8 cellular contexts compared by ENCODE assay signal in the genomic region with DNA sequence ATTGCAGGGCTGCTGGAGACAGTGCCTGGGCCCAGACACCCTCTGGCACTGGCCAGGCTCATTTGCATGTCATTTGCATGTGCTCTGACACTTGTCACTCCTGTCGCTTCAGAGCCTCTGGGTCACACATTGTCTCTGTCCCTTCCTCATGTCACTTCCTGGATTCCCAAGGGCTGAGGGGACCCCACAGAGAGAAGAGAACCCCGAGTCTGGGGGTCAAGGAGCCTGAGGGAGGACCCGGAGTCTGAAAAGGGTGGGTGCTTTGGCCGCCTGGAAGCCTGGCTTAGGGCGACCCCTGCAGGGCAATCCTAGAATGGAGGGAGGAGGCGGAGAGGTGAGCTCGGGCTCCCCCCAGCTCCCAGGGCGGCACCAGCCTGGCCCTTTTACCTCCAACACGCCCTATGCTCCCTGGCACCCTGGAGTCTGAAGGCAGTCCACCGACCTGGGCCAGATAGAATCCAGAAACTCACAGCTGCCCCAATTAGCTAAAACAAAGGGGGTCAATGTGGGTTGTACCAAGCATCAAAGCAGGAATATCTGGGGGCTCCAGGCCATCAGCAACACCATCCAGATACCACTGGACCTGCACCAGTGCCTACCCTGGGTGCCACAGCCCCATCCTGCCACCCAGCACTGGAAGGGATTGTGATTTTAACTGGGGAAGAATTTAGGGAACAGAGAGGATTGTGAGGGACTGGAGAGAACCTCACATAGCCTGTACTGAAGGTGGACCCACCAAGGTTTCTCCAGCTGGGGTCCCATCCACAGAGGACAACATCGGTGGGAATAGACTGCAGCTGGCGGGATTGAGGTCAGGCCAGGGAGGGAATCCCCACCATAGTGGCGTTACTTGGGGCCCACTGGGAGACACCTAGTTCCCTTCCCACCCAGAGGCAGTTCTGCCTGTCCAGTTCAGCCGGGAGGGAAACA. TPM values are rescaled to one million over a fixed set of nuclear protein-coding genes. Genes with fewer than 3 reads are reported as not detected.
DNase-seq lines count a peak whose midpoint lies in the region; ATAC-seq, FAIRE-seq and TF ChIP-seq lines count a peak whose summit lies in the region.

No MANE protein-coding gene starts in this region.

- intact Hi-C loops in left ventricle myocardium inferior (cut with micrococcal nuclease), result loop anchor here (5.0 kb wide), 1 partner anchor 498 kb away; no protein-coding TSS in a partner anchor

- H3K27ac ChIP-seq in RWPE2 (ENCODE audit: poor library complexity, severe bottlenecking) (peak overlapping the region; percentile 94), left ventricle myocardium inferior (replicated peaks) (peak overlapping the region; percentile 56), small intestine (ENCODE audit: low read depth in 1 of 2, low read length in 1 of 2) (peak overlapping the region; percentile 42 to 46)

- DNase-seq in A172 (ENCODE audit: low spot score) (peak; percentile 63), GM12891 (ENCODE audit: insufficient read length, low spot score) (peak; percentile 82), RWPE2 (ENCODE audit: low spot score) (no peak), left ventricle myocardium inferior (peak; percentile 55), small intestine (peak; percentile 85), HPDE6-E6E7 (ENCODE audit: extremely low spot score) (no peak)
- peak; percentile 83 for DNase-seq in activated naive CD4-positive, alpha-beta T cell treated with anti-CD3 and anti-CD28 coated beads, Interleukin-2, amount 10 ng/mL, durations not matched to agents 7 days and 5 days

- H3K9me3 Mint-ChIP-seq in activated naive CD4-positive, alpha-beta T cell treated with anti-CD3 and anti-CD28 coated beads, Interleukin-2, amount 10 ng/mL, durations not matched to agents 7 days and 5 days, result no peaks in the 10 kb centered on the region

- FAIRE-seq in GM12891 (lab: Jason Lieb, UNC), result peak; percentile 33
- no peak for FAIRE-seq in small intestine (lab: Jason Lieb, UNC)

- peaks cover 44% of the 10 kb centered on the region for H3K27me3 Mint-ChIP-seq in activated naive CD4-positive, alpha-beta T cell treated with anti-CD3 and anti-CD28 coated beads, Interleukin-2, amount 10 ng/mL, durations not matched to agents 7 days and 5 days

- ATAC-seq in HG03135 (IDR thresholded peaks at IDR 0.05; ENCODE audit: unreplicated experiment) (peak; percentile 55), RWPE2 (ENCODE audit: low read depth) (peak; percentile 4)

- peak; percentile 87 for TF ChIP-seq CTCF in RWPE2 (IDR thresholded peaks at IDR 0.05; ENCODE audit: poor library complexity, severe bottlenecking)
- peak; percentile 75 for TF ChIP-seq CTCF in left ventricle myocardium inferior (IDR thresholded peaks at IDR 0.05; ENCODE audit: borderline replicate concordance)

- CTCF ChIA-PET in activated naive CD4-positive, alpha-beta T cell treated with anti-CD3 and anti-CD28 coated beads, Interleukin-2, amount 10 ng/mL, durations not matched to agents 7 days and 5 days (lab: Charles Lee), result interaction anchor here (0.7 to 10.1 kb wide), 26 partner anchors 9 to 587 kb away, joined by 3 to 244 read pairs (median 3); partner anchors contain the start of genes KRT74 and KRT84

- peaks cover 36% of the 10 kb centered on the region for H3K4me1 Mint-ChIP-seq in activated naive CD4-positive, alpha-beta T cell treated with anti-CD3 and anti-CD28 coated beads, Interleukin-2, amount 10 ng/mL, durations not matched to agents 7 days and 5 days

- H3K4me1 ChIP-seq in RWPE2 (ENCODE audit: insufficient read depth, poor library complexity, severe bottlenecking) (peaks cover 50% of the 10 kb centered on the region), left ventricle myocardium inferior (peaks cover 40% of the 10 kb centered on the region), small intestine (ENCODE audit: control insufficient read depth in 2 of 2, insufficient read depth in 1 of 2, low read depth in 1 of 2, low read length in 1 of 2) (peaks cover 8 to 16% of the 10 kb centered on the region in 2 donors)

- H3K4me3 Mint-ChIP-seq in activated naive CD4-positive, alpha-beta T cell treated with anti-CD3 and anti-CD28 coated beads, Interleukin-2, amount 10 ng/mL, durations not matched to agents 7 days and 5 days, result no peak overlapping the region

- no peak overlapping the region for H3K27ac Mint-ChIP-seq in activated naive CD4-positive, alpha-beta T cell treated with anti-CD3 and anti-CD28 coated beads, Interleukin-2, amount 10 ng/mL, durations not matched to agents 7 days and 5 days

- H3K36me3 Mint-ChIP-seq in activated naive CD4-positive, alpha-beta T cell treated with anti-CD3 and anti-CD28 coated beads, Interleukin-2, amount 10 ng/mL, durations not matched to agents 7 days and 5 days, result no peaks in the 10 kb centered on the region

- H3K36me3 ChIP-seq in RWPE2 (ENCODE audit: low read depth) (no peaks in the 10 kb centered on the region), left ventricle myocardium inferior (no peaks in the 10 kb centered on the region), small intestine (ENCODE audit: control insufficient read depth in 2 of 2, insufficient read depth in 2 of 2, low read length in 2 of 2) (no peaks in the 10 kb centered on the region)

- H3K9me3 ChIP-seq in RWPE2 (ENCODE audit: severe bottlenecking), result no peaks in the 10 kb centered on the region
- no peaks in the 10 kb centered on the region for H3K9me3 ChIP-seq in left ventricle myocardium inferior (replicated peaks)
- H3K9me3 ChIP-seq in small intestine (ENCODE audit: control insufficient read depth, low read depth), result no peaks in the 10 kb centered on the region

- TF ChIP-seq POLR2A in GM12891 (IDR thresholded peaks at IDR 0.05; ENCODE audit: low read depth, low read length), result no peak

- WGBS in small intestine, 3 donors, result 24 to 32% (median 26%) methylated on average over 14 of the region's 14 CpGs

- H3K27me3 ChIP-seq in RWPE2 (ENCODE audit: insufficient read depth, poor library complexity, severe bottlenecking) (no peaks in the 10 kb centered on the region), left ventricle myocardium inferior (ENCODE audit: low read depth) (no peaks in the 10 kb centered on the region), small intestine (ENCODE audit: control insufficient read depth in 2 of 2, insufficient read depth in 2 of 2, low read length in 2 of 2) (no peaks in the 10 kb centered on the region)

- H3K4me3 ChIP-seq in RWPE2 (ENCODE audit: severe bottlenecking) (no peak overlapping the region), left ventricle myocardium inferior (no peak overlapping the region), small intestine (ENCODE audit: low read depth in 1 of 2, low read length in 2 of 2) (no peak overlapping the region)

TF ChIP-seq in GM12891, 5 proteins besides CTCF, POLR2A, EP300 and RAD21:
- no peak for TF ChIP-seq POLR2AphosphoS5 (IDR thresholded peaks at IDR 0.05; ENCODE audit: low read depth, low read length)
- peak; percentile 97 for TF ChIP-seq POU2F2 (IDR thresholded peaks at IDR 0.05; ENCODE audit: low read depth, low read length)

RNA-seq across cellular contexts. Expression of gene KRT78, which starts 21.8 kb away (rescaled TPM):
- not detected in 2 replicates for total RNA-seq in A172 (2014; rRNA removed; shearing (Covaris generic))
- polyA plus RNA-seq in GM12891 (2012; ENCODE audit: low read depth, missing spikeins), result not detected
- not detected for total RNA-seq in left ventricle myocardium inferior
- polyA plus RNA-seq in small intestine, result 1 to 10 TPM in 1 of 3 donors, under 1 TPM in 2; 0.30 to 1.8 (median 0.54) TPM

RNA-seq across cellular contexts. Expression of gene KRT8, which starts 34.2 kb away (rescaled TPM):
- total RNA-seq in A172 (2014; rRNA removed; shearing (Covaris generic)), result 287 and 407 TPM in 2 replicates
- polyA plus RNA-seq in GM12891 (2012; ENCODE audit: low read depth, missing spikeins), result 2.8 TPM
- total RNA-seq in left ventricle myocardium inferior, result 63.4 TPM
- 1,000 to 10,000 TPM; 2,417 to 3,002 (median 2,429) TPM for polyA plus RNA-seq in small intestine

RNA-seq across cellular contexts. Expression of gene KRT79, which starts 36.5 kb away (rescaled TPM):
- total RNA-seq in A172 (2014; rRNA removed; shearing (Covaris generic)), result 0.26 and 0.33 TPM in 2 replicates
- not detected for polyA plus RNA-seq in GM12891 (2012; ENCODE audit: low read depth, missing spikeins)
- total RNA-seq in left ventricle myocardium inferior, result not detected
- polyA plus RNA-seq in small intestine, result under 1 TPM in 1 of 3 donors, not detected in 2; 0.31 TPM

RNA-seq across cellular contexts. Expression of gene KRT4, which starts 56.7 kb away (rescaled TPM):
- 0.07 TPM in 1 of 2 replicates, not detected in the other for total RNA-seq in A172 (2014; rRNA removed; shearing (Covaris generic))
- polyA plus RNA-seq in GM12891 (2012; ENCODE audit: low read depth, missing spikeins), result not detected
- total RNA-seq in left ventricle myocardium inferior, result not detected
- 10 to 100 TPM in 1 of 3 donors, 1 to 10 TPM in 2; 1.2 to 12.3 (median 7.6) TPM for polyA plus RNA-seq in small intestine

Comparison
In these comparisons a context has a peak if more than half of its experiments do, and no peak if none do; other contexts are left out.
1. DNase-seq: peak in A172 (single experiment), GM12891 (single experiment), activated naive CD4-positive, alpha-beta T cell treated with anti-CD3 and anti-CD28 coated beads, Interleukin-2, amount 10 ng/mL, durations not matched to agents 7 days and 5 days (single experiment), left ventricle myocardium inferior (single experiment) and small intestine (single experiment); none in RWPE2 (single experiment) and HPDE6-E6E7 (single experiment).
2. H3K27ac ChIP-seq: peak in every context shown above with its lines; median percentile 94 in RWPE2; 56 in left ventricle myocardium inferior; 44 in small intestine.